Comparison of ENCODE assay signal across 8 cellular contexts in the genomic region with DNA sequence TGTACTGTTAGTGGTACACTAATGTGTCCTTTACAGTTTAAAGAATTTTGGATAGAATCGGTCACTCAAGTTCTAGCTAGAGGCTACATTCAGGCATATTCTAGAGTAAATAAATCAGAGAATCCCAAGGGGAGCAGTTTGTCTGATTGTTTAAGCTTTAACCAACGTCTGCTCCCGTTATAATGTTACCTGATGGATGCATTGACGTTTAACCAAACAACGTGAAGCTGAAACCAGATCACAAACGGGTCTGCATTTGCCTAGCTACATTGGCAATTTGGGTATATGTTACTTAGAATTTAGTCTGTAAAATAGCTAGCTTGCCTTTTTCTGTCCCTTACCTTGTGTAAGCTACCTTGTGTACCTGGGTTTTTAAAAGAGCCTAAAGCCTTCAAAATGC. TPM values are rescaled to one million over a fixed set of nuclear protein-coding genes. Genes with fewer than 3 reads are reported as not detected.
DNase-seq lines count a peak whose midpoint lies in the region; ATAC-seq and TF ChIP-seq lines count a peak whose summit lies in the region.

No MANE protein-coding gene starts in this region.

- peaks cover 27% of the 10 kb centered on the region for H3K4me1 ChIP-seq in left ventricle myocardium inferior
- H3K4me1 ChIP-seq in liver (ENCODE audit: control insufficient read depth in 4 of 4, insufficient read depth in 4 of 4, low read length in 3 of 4): peaks cover 6 to 17% (median 13%) of the 10 kb centered on the region in 4 donors
- peaks cover 1% of the 10 kb centered on the region for H3K4me1 ChIP-seq in urinary bladder (ENCODE audit: insufficient read depth)

- peak overlapping the region; percentile 94 for H3K4me3 Mint-ChIP-seq in activated T-helper 17 cell treated with anti-CD3 and anti-CD28 coated beads, Interleukin-2, amount 50 U/mL, for 72 hours

- TF ChIP-seq CTCF in left ventricle myocardium inferior (IDR thresholded peaks at IDR 0.05; ENCODE audit: borderline replicate concordance): no peak
- no peak for TF ChIP-seq CTCF in liver (IDR thresholded peaks at IDR 0.05; ENCODE audit: low read depth, low read length, missing input control)
- no peak for TF ChIP-seq CTCF in WERI-Rb-1 (IDR thresholded peaks at IDR 0.05; ENCODE audit: low read depth, low read length)

- no peak for ATAC-seq in activated T-helper 17 cell treated with anti-CD3 and anti-CD28 coated beads, Interleukin-2, amount 50 U/mL, for 72 hours (replicated peaks)

- peak overlapping the region; percentile 81 for H3K4me3 ChIP-seq in left ventricle myocardium inferior
- peak overlapping the region; percentile 76 to 95 (median 94) for H3K4me3 ChIP-seq in liver (ENCODE audit: low read depth in 1 of 3, low read length in 3 of 3)
- peak overlapping the region; percentile 95 for H3K4me3 ChIP-seq in urinary bladder (ENCODE audit: low read depth, low read length)
- no peak overlapping the region for H3K4me3 ChIP-seq in WERI-Rb-1 (ENCODE audit: low read depth, low read length)

- WGBS in liver: 18% methylated on average over 6 of the region's 6 CpGs
- WGBS in urinary bladder: 41% methylated on average over 6 of the region's 6 CpGs

- H3K36me3 Mint-ChIP-seq in activated T-helper 17 cell treated with anti-CD3 and anti-CD28 coated beads, Interleukin-2, amount 50 U/mL, for 72 hours (ENCODE audit: low read depth): peaks cover 22% of the 10 kb centered on the region

- H3K36me3 ChIP-seq in left ventricle myocardium inferior (no peaks in the 10 kb centered on the region), liver (ENCODE audit: control insufficient read depth in 4 of 4, insufficient read depth in 3 of 4, low read depth in 1 of 4, low read length in 3 of 4) (no peaks in the 10 kb centered on the region), urinary bladder (ENCODE audit: insufficient read depth) (no peaks in the 10 kb centered on the region), WERI-Rb-1 (peaks cover 11% of the 10 kb centered on the region)

- no peaks in the 10 kb centered on the region for H3K27me3 Mint-ChIP-seq in activated T-helper 17 cell treated with anti-CD3 and anti-CD28 coated beads, Interleukin-2, amount 50 U/mL, for 72 hours

- H3K9me3 Mint-ChIP-seq in activated T-helper 17 cell treated with anti-CD3 and anti-CD28 coated beads, Interleukin-2, amount 50 U/mL, for 72 hours: no peaks in the 10 kb centered on the region

- no peak for TF ChIP-seq RAD21 in liver (IDR thresholded peaks at IDR 0.05)

- intact Hi-C loops in left ventricle myocardium inferior (cut with micrococcal nuclease) (no loop called here), cardiac septum (cut with DNase I) (no loop called here)

- H3K27ac ChIP-seq in left ventricle myocardium inferior (replicated peaks) (peak overlapping the region; percentile 91), liver (ENCODE audit: low read depth in 1 of 2, low read length in 2 of 2) (peak overlapping the region; percentile 99 to 100), urinary bladder (ENCODE audit: low read depth) (peak overlapping the region; percentile 38), WERI-Rb-1 (no peak overlapping the region)

- H3K9ac ChIP-seq in liver (ENCODE audit: low read depth in 1 of 2, low read length in 2 of 2): peak overlapping the region; percentile 76 to 86

- H3K27me3 ChIP-seq in left ventricle myocardium inferior (ENCODE audit: low read depth) (no peaks in the 10 kb centered on the region), liver (ENCODE audit: control insufficient read depth in 4 of 4, insufficient read depth in 4 of 4, low read length in 3 of 4) (no peaks in the 10 kb centered on the region), WERI-Rb-1 (ENCODE audit: insufficient read depth, low read depth, severe bottlenecking) (no peaks in the 10 kb centered on the region)

- DNase-seq in left ventricle myocardium inferior: no peak
- DNase-seq in cardiac septum (ENCODE audit: low spot score): no peak
- no peak for DNase-seq in WERI-Rb-1
- no peak for DNase-seq in D341Med (ENCODE audit: low spot score)
- DNase-seq in central memory CD4-positive, alpha-beta T cell: no peak

- peaks cover 30% of the 10 kb centered on the region for H3K4me1 Mint-ChIP-seq in activated T-helper 17 cell treated with anti-CD3 and anti-CD28 coated beads, Interleukin-2, amount 50 U/mL, for 72 hours

- H3K27ac Mint-ChIP-seq in activated T-helper 17 cell treated with anti-CD3 and anti-CD28 coated beads, Interleukin-2, amount 50 U/mL, for 72 hours: peak overlapping the region; percentile 94

- H3K9me3 ChIP-seq in left ventricle myocardium inferior (replicated peaks): peaks cover 23% of the 10 kb centered on the region
- H3K9me3 ChIP-seq in liver (ENCODE audit: control insufficient read depth in 4 of 4, low read length in 3 of 4): no peaks in the 10 kb centered on the region
- H3K9me3 ChIP-seq in WERI-Rb-1 (ENCODE audit: severe bottlenecking): peaks cover 4% of the 10 kb centered on the region

TF ChIP-seq in liver, 16 proteins besides CTCF, POLR2A, EP300 and RAD21:
- TF ChIP-seq RXRA (IDR thresholded peaks at IDR 0.05) (no peak), TAF1 (conservative IDR thresholded peaks at IDR 0.05) (no peak), YY1 (IDR thresholded peaks at IDR 0.05) (no peak), FOXA2 (IDR thresholded peaks at IDR 0.05) (no peak), EGR1 (IDR thresholded peaks at IDR 0.05; ENCODE audit: low read depth in 2 of 2) (no peak), GABPA (IDR thresholded peaks at IDR 0.05 in 1 of 2, conservative IDR thresholded peaks at IDR 0.05 in 1 of 2) (no peak), JUND (IDR thresholded peaks at IDR 0.05) (no peak), HNF4A (conservative IDR thresholded peaks at IDR 0.05) (no peak), HNF4G (IDR thresholded peaks at IDR 0.05) (no peak), FOXA1 (IDR thresholded peaks at IDR 0.05) (no peak)
- TF ChIP-seq, protein P1, sequence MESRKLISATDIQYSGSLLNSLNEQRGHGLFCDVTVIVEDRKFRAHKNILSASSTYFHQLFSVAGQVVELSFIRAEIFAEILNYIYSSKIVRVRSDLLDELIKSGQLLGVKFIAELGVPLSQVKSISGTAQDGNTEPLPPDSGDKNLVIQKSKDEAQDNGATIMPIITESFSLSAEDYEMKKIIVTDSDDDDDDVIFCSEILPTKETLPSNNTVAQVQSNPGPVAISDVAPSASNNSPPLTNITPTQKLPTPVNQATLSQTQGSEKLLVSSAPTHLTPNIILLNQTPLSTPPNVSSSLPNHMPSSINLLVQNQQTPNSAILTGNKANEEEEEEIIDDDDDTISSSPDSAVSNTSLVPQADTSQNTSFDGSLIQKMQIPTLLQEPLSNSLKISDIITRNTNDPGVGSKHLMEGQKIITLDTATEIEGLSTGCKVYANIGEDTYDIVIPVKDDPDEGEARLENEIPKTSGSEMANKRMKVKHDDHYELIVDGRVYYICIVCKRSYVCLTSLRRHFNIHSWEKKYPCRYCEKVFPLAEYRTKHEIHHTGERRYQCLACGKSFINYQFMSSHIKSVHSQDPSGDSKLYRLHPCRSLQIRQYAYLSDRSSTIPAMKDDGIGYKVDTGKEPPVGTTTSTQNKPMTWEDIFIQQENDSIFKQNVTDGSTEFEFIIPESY (IDR thresholded peaks at IDR 0.05): no peak
- TF ChIP-seq, protein P2, sequence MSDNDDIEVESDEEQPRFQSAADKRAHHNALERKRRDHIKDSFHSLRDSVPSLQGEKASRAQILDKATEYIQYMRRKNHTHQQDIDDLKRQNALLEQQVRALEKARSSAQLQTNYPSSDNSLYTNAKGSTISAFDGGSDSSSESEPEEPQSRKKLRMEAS (IDR thresholded peaks at IDR 0.05): no peak

RNA-seq across cellular contexts. Expression of a gene that starts 1.6 kb away (rescaled TPM):
- total RNA-seq in left ventricle myocardium inferior (2.3 TPM), cardiac septum (3.4 TPM), liver (10 to 100 TPM; 20.6 to 34.7 TPM), urinary bladder (29.0 TPM)
- total RNA-seq in activated T-helper 17 cell treated with anti-CD3 and anti-CD28 coated beads, Interleukin-2, amount 50 U/mL, for 72 hours: 10 to 100 TPM; 24.1 to 37.2 TPM
- polyA plus RNA-seq in liver (10 to 100 TPM; 12.3 to 18.2 TPM), urinary bladder (8.3 TPM)
